Comparison of ENCODE assay signal across 22 cellular contexts in genomic region chr20:36732456-36732855, GRCh38. TPM values are rescaled to one million over a fixed set of nuclear protein-coding genes. Genes with fewer than 3 reads are reported as not detected.
DNase-seq lines count a peak whose midpoint lies in the region; ATAC-seq, FAIRE-seq and TF ChIP-seq lines count a peak whose summit lies in the region.
"Had no signal": no experiment of that assay in that cellular context is flagged by ENCODE, and none has a peak within 500 bp of the region (broad histone marks: within the 10 kb centered on the region; RNA-seq: fewer than 3 reads in every experiment).

No MANE protein-coding gene starts in this region.

- peak overlapping the region in 4 of 8 donors; percentile 26 to 52 (median 36) for H3K4me3 Mint-ChIP-seq in CD4-positive, alpha-beta memory T cell
- H3K4me3 Mint-ChIP-seq in WTC11: no peak overlapping the region
- H3K4me3 Mint-ChIP-seq in immature natural killer cell: peak overlapping the region in 2 of 5 donors; percentile 32 to 38
- H3K4me3 Mint-ChIP-seq: IgD-negative memory B cell had no signal

- H3K4me1 ChIP-seq in CD4-positive, alpha-beta memory T cell (ENCODE audit: insufficient read depth, low read length): peaks cover 23% of the 10 kb centered on the region
- H3K4me1 ChIP-seq: body of pancreas, pancreas had no signal

- H3K27ac Mint-ChIP-seq in CD4-positive, alpha-beta memory T cell: peak overlapping the region; percentile 72 to 90 (median 83)
- H3K27ac Mint-ChIP-seq in WTC11 (peak overlapping the region; percentile 69; the same call in 1 of the 2 replicates), immature natural killer cell (peak overlapping the region in 5 of 6 donors; percentile 49 to 95 (median 77))
- H3K27ac Mint-ChIP-seq: IgD-negative memory B cell had no signal

- intact Hi-C loops in CD4-positive, alpha-beta memory T cell (cut with micrococcal nuclease): loop anchor here (5.0 kb wide), 1 partner anchor 120 kb away; no protein-coding TSS in a partner anchor

- H3K36me3 Mint-ChIP-seq in CD4-positive, alpha-beta memory T cell: no peaks in the 10 kb centered on the region
- no peaks in the 10 kb centered on the region for H3K36me3 Mint-ChIP-seq in WTC11
- no peaks in the 10 kb centered on the region for H3K36me3 Mint-ChIP-seq in immature natural killer cell

- H3K4me3 ChIP-seq in CD4-positive, alpha-beta memory T cell (ENCODE audit: low read length in 2 of 2): no peak overlapping the region
- H3K4me3 ChIP-seq: body of pancreas, hepatocyte, pancreas, right atrium auricular region, testis had no signal

- no peaks in the 10 kb centered on the region for H3K9me3 ChIP-seq in CD4-positive, alpha-beta memory T cell (ENCODE audit: control insufficient read depth in 1 of 2, low read length in 2 of 2)
- H3K9me3 ChIP-seq: body of pancreas, pancreas, right atrium auricular region, testis had no signal

- H3K4me1 Mint-ChIP-seq in CD4-positive, alpha-beta memory T cell: peaks cover 23 to 55% (median 38%) of the 10 kb centered on the region in 4 donors
- H3K4me1 Mint-ChIP-seq in WTC11: peaks cover 28% of the 10 kb centered on the region
- peaks cover 26 to 27% of the 10 kb centered on the region in 2 donors for H3K4me1 Mint-ChIP-seq in immature natural killer cell

- FAIRE-seq in frontal cortex (lab: Jason Lieb, UNC): no peak
- FAIRE-seq: pancreas had no signal

- POLR2A ChIA-PET in CD4-positive, alpha-beta memory T cell (lab: Charles Lee; ENCODE audit: partially characterized antibody): interaction anchor here (0.7 to 6.1 kb wide), 7 partner anchors 10 to 446 kb away, joined by 3 to 78 read pairs (median 7); partner anchors contain the start of genes DSN1, NDRG3, RPN2 and SLA2
- POLR2A ChIA-PET in WTC11 (lab: Charles Lee): no interaction called here

- no peaks in the 10 kb centered on the region for H3K27me3 Mint-ChIP-seq in CD4-positive, alpha-beta memory T cell
- H3K27me3 Mint-ChIP-seq in WTC11 (ENCODE audit: low read depth) (no peaks in the 10 kb centered on the region), immature natural killer cell (ENCODE audit: low read depth in 3 of 3) (peaks cover 0 to 2% (median 1%) of the 10 kb centered on the region in 3 donors)
- H3K27me3 Mint-ChIP-seq: IgD-negative memory B cell had no signal

- no peaks in the 10 kb centered on the region for H3K27me3 ChIP-seq in CD4-positive, alpha-beta memory T cell (ENCODE audit: insufficient read depth, low read length)
- H3K27me3 ChIP-seq: body of pancreas, hepatocyte, pancreas, right atrium auricular region, testis had no signal

- peak overlapping the region; percentile 87 for H3K27ac ChIP-seq in C4-2B
- H3K27ac ChIP-seq in CD4-positive, alpha-beta memory T cell (ENCODE audit: low read depth, low read length): peak overlapping the region; percentile 25
- H3K27ac ChIP-seq: body of pancreas, hepatocyte, pancreas, right atrium auricular region, RWPE1, testis had no signal

- ATAC-seq in WTC11: no peak
- ATAC-seq: body of pancreas, left ventricle myocardium superior, pancreas, SK-N-SH treated with all-trans-retinoic acid at 6 μM for 48 hours had no signal

- CTCF ChIA-PET in CD4-positive, alpha-beta memory T cell (lab: Charles Lee; ENCODE audit: partially characterized antibody): interaction anchor here (0.6 to 6.0 kb wide), 8 partner anchors 9 to 128 kb away, joined by 3 to 51 read pairs (median 6); partner anchors contain the start of genes NDRG3 and RAB5IF
- CTCF ChIA-PET in WTC11 (lab: Charles Lee): interaction anchor here (1.2 to 2.6 kb wide), 5 partner anchors 22 to 187 kb away, joined by 4 to 14 read pairs (median 6); partner anchors contain the start of gene RAB5IF

- no peaks in the 10 kb centered on the region for H3K9me3 Mint-ChIP-seq in CD4-positive, alpha-beta memory T cell
- no peaks in the 10 kb centered on the region for H3K9me3 Mint-ChIP-seq in WTC11
- no peaks in the 10 kb centered on the region for H3K9me3 Mint-ChIP-seq in immature natural killer cell
- H3K9me3 Mint-ChIP-seq: IgD-negative memory B cell had no signal

- no peak for DNase-seq in CD4-positive, alpha-beta memory T cell
- DNase-seq in WTC11 (ENCODE audit: low spot score): no peak
- no peak for DNase-seq in immature natural killer cell
- no peak for DNase-seq in NCI-H446 (lab: John Stamatoyannopoulos, UW)
- no peak for DNase-seq in frontal cortex (ENCODE audit: low spot score in 2 of 2)
- DNase-seq in superior temporal gyrus (ENCODE audit: extremely low spot score): no peak
- DNase-seq: body of pancreas; erythroblast; foreskin fibroblast; left ventricle myocardium superior; NCI-H2029 treated with DMSO at 0.1 percent for 48 hours; NCI-H226; NCI-H774; stimulated activated CD4-positive, alpha-beta T cell treated with anti-CD3 and anti-CD28 coated beads, Interleukin-4, amount 100 ng/mL, for 1 hour; testis had no signal

- H3K36me3 ChIP-seq in CD4-positive, alpha-beta memory T cell (ENCODE audit: insufficient read depth, low read length): no peaks in the 10 kb centered on the region
- H3K36me3 ChIP-seq: pancreas, right atrium auricular region had no signal

- TF ChIP-seq CTCF in C4-2B (conservative IDR thresholded peaks at IDR 0.05): no peak
- TF ChIP-seq CTCF in WTC11 (IDR thresholded peaks at IDR 0.05): no peak

TF ChIP-seq in WTC11, 78 proteins besides CTCF, POLR2A, EP300 and RAD21:
- TF ChIP-seq E2F1 (CRISPR knock-in tag; IDR thresholded peaks at IDR 0.05): no peak
- TF ChIP-seq ZMAT4 (CRISPR knock-in tag; IDR thresholded peaks at IDR 0.05): no peak
- no peak for TF ChIP-seq MAX (CRISPR knock-in tag; IDR thresholded peaks at IDR 0.05)
- TF ChIP-seq STAT6 (CRISPR knock-in tag; conservative IDR thresholded peaks at IDR 0.05; ENCODE audit: low read depth): no peak
- TF ChIP-seq MYBL2 (CRISPR knock-in tag; IDR thresholded peaks at IDR 0.05): no peak
- no peak for TF ChIP-seq ZNF317 (CRISPR knock-in tag; IDR thresholded peaks at IDR 0.05; ENCODE audit: borderline replicate concordance, low read depth)

RNA-seq across cellular contexts. Expression of gene NDRG3, which starts 13.4 kb away (rescaled TPM):
- total RNA-seq in CD4-positive, alpha-beta memory T cell: 10 to 100 TPM; 36.1 to 36.2 TPM
- polyA plus RNA-seq in CD4-positive, alpha-beta memory T cell: 10 to 100 TPM; 53.2 to 73.4 TPM
- total RNA-seq in WTC11 (2021) (26.0 to 27.0 TPM (median 26.3 TPM) in 3 replicates), frontal cortex (52.2 TPM)
- polyA plus RNA-seq in immature natural killer cell: 10 to 100 TPM; 44.9 to 57.7 (median 50.3) TPM

RNA-seq across cellular contexts. Expression of gene DSN1, which starts 41.1 kb away (rescaled TPM):
- 10 to 100 TPM; 12.8 to 14.3 TPM for total RNA-seq in CD4-positive, alpha-beta memory T cell
- 1 to 10 TPM; 6.1 to 8.2 TPM for polyA plus RNA-seq in CD4-positive, alpha-beta memory T cell
- total RNA-seq in WTC11 (2021): 26.0 to 27.0 TPM (median 26.9 TPM) in 3 replicates
- polyA plus RNA-seq in immature natural killer cell: 10 to 100 TPM in 2 of 3 donors, 1 to 10 TPM in 1; 9.5 to 15.8 (median 11.9) TPM
- 5.3 TPM for total RNA-seq in frontal cortex
